1 cellular context compared by ENCODE assay signal in genomic region chr2:235562065-235562747, GRCh38.
TF ChIP-seq lines count a peak whose summit lies in the region.

No MANE protein-coding gene starts in this region.

TF ChIP-seq in GM23338, 12 proteins besides CTCF, POLR2A, EP300 and RAD21 (continued from another document):
- TF ChIP-seq ZNF462 (CRISPR knock-in tag; IDR thresholded peaks at IDR 0.05), result no peak
- TF ChIP-seq CREB1 (CRISPR knock-in tag; IDR thresholded peaks at IDR 0.05; ENCODE audit: low read depth), result no peak
- TF ChIP-seq ZNF331 (CRISPR knock-in tag; IDR thresholded peaks at IDR 0.05; ENCODE audit: low read depth), result no peak
